ENCODE assay signal across 17 cellular contexts in genomic region chr6:160101262-160102205, GRCh38. TPM values are rescaled to one million over a fixed set of nuclear protein-coding genes. Genes with fewer than 3 reads are reported as not detected.
DNase-seq lines count a peak whose midpoint lies in the region; ATAC-seq and TF ChIP-seq lines count a peak whose summit lies in the region.
"Had no signal": no experiment of that assay in that cellular context is flagged by ENCODE, and none has a peak within 500 bp of the region (broad histone marks: within the 10 kb centered on the region; RNA-seq: fewer than 3 reads in every experiment).

No MANE protein-coding gene starts in this region.

- H3K27me3 ChIP-seq in left ventricle myocardium inferior (ENCODE audit: low read depth), result no peaks in the 10 kb centered on the region
- H3K27me3 ChIP-seq in spleen (replicated peaks in 1 of 7), result no peaks in the 10 kb centered on the region
- H3K27me3 ChIP-seq in tibial nerve, result no peaks in the 10 kb centered on the region

- TF ChIP-seq CTCF in left ventricle myocardium inferior (IDR thresholded peaks at IDR 0.05; ENCODE audit: borderline replicate concordance) (no peak), spleen (IDR thresholded peaks at IDR 0.05 in 8 of 11, conservative IDR thresholded peaks at IDR 0.05 in 3 of 11) (no peak), tibial nerve (IDR thresholded peaks at IDR 0.05) (no peak), GM20000 (IDR thresholded peaks at IDR 0.05; ENCODE audit: extremely low read depth, missing control alignments) (no peak)

- H3K36me3 ChIP-seq in left ventricle myocardium inferior (peaks cover 87% of the 10 kb centered on the region), spleen (peaks cover 0 to 100% (median 78%) of the 10 kb centered on the region in 6 donors), tibial nerve (peaks cover 0 to 81% (median 4%) of the 10 kb centered on the region in 3 donors)

- CTCF ChIA-PET in activated CD4-positive, alpha-beta memory T cell treated with anti-CD3 and anti-CD28 coated beads, Interleukin-2, amount 10 ng/mL, durations not matched to agents 7 days and 5 days (lab: Charles Lee), result interaction anchor here (0.6 to 1.8 kb wide), 2 partner anchors 238 to 461 kb away, joined by 4 to 7 read pairs; no protein-coding TSS in a partner anchor

- 56 to 82% (median 72%) methylated on average over 10 to 23 of the region's 23 CpGs for WGBS in spleen, 5 donors
- 72 to 86% methylated on average over 22 to 23 of the region's 23 CpGs for WGBS in tibial nerve, 2 donors

- no peaks in the 10 kb centered on the region for H3K9me3 ChIP-seq in left ventricle myocardium inferior (replicated peaks)
- H3K9me3 ChIP-seq in spleen, result no peaks in the 10 kb centered on the region
- no peaks in the 10 kb centered on the region for H3K9me3 ChIP-seq in tibial nerve
- H3K9me3 ChIP-seq: A549, psoas muscle had no signal

- ATAC-seq in HG03095 (IDR thresholded peaks at IDR 0.05; ENCODE audit: unreplicated experiment), result no peak
- ATAC-seq: A549, GM12878, psoas muscle had no signal

- TF ChIP-seq EP300 in tibial nerve (IDR thresholded peaks at IDR 0.05), result no peak

- POLR2A ChIA-PET in activated CD4-positive, alpha-beta memory T cell treated with anti-CD3 and anti-CD28 coated beads, Interleukin-2, amount 10 ng/mL, durations not matched to agents 7 days and 5 days (lab: Charles Lee), result no interaction called here

- H3K9me3 Mint-ChIP-seq in activated CD4-positive, alpha-beta T cell treated with anti-CD3 and anti-CD28 coated beads, Interleukin-2, amount 10 ng/mL, durations not matched to agents 24 days and 14 days, result no peaks in the 10 kb centered on the region
- H3K9me3 Mint-ChIP-seq in activated CD4-positive, alpha-beta memory T cell treated with anti-CD3 and anti-CD28 coated beads, Interleukin-2, amount 10 ng/mL, durations not matched to agents 7 days and 5 days, result no peaks in the 10 kb centered on the region
- H3K9me3 Mint-ChIP-seq: activated B cell treated with CpG ODN at 0.5 μM for 24 hours had no signal

- H3K4me1 ChIP-seq in left ventricle myocardium inferior (peaks cover 24% of the 10 kb centered on the region), spleen (peaks cover 0 to 29% (median 9%) of the 10 kb centered on the region in 6 donors), tibial nerve (peaks cover 0 to 15% (median 0%) of the 10 kb centered on the region in 4 donors)
- H3K4me1 ChIP-seq: psoas muscle had no signal

- peak overlapping the region; percentile 60 for H3K27ac Mint-ChIP-seq in activated CD4-positive, alpha-beta T cell treated with anti-CD3 and anti-CD28 coated beads, Interleukin-2, amount 10 ng/mL, durations not matched to agents 24 days and 14 days
- H3K27ac Mint-ChIP-seq in activated CD4-positive, alpha-beta memory T cell treated with anti-CD3 and anti-CD28 coated beads, Interleukin-2, amount 10 ng/mL, durations not matched to agents 7 days and 5 days, result peak overlapping the region; percentile 66
- H3K27ac Mint-ChIP-seq: activated B cell treated with CpG ODN at 0.5 μM for 24 hours had no signal

- TF ChIP-seq POLR2A in spleen (IDR thresholded peaks at IDR 0.05) (no peak), tibial nerve (IDR thresholded peaks at IDR 0.05) (no peak)

- H3K4me3 Mint-ChIP-seq in activated CD4-positive, alpha-beta T cell treated with anti-CD3 and anti-CD28 coated beads, Interleukin-2, amount 10 ng/mL, durations not matched to agents 24 days and 14 days, result no peak overlapping the region
- H3K4me3 Mint-ChIP-seq in activated CD4-positive, alpha-beta memory T cell treated with anti-CD3 and anti-CD28 coated beads, Interleukin-2, amount 10 ng/mL, durations not matched to agents 7 days and 5 days, result no peak overlapping the region
- H3K4me3 Mint-ChIP-seq: activated B cell treated with CpG ODN at 0.5 μM for 24 hours had no signal

- H3K4me1 Mint-ChIP-seq in activated CD4-positive, alpha-beta T cell treated with anti-CD3 and anti-CD28 coated beads, Interleukin-2, amount 10 ng/mL, durations not matched to agents 24 days and 14 days, result peaks cover 13% of the 10 kb centered on the region
- H3K4me1 Mint-ChIP-seq in activated CD4-positive, alpha-beta memory T cell treated with anti-CD3 and anti-CD28 coated beads, Interleukin-2, amount 10 ng/mL, durations not matched to agents 7 days and 5 days, result peaks cover 19% of the 10 kb centered on the region
- H3K4me1 Mint-ChIP-seq: activated B cell treated with CpG ODN at 0.5 μM for 24 hours had no signal

- peaks cover 56% of the 10 kb centered on the region for H3K36me3 Mint-ChIP-seq in activated CD4-positive, alpha-beta T cell treated with anti-CD3 and anti-CD28 coated beads, Interleukin-2, amount 10 ng/mL, durations not matched to agents 24 days and 14 days (ENCODE audit: low read depth)
- H3K36me3 Mint-ChIP-seq in activated CD4-positive, alpha-beta memory T cell treated with anti-CD3 and anti-CD28 coated beads, Interleukin-2, amount 10 ng/mL, durations not matched to agents 7 days and 5 days (ENCODE audit: low read depth), result peaks cover 57% of the 10 kb centered on the region

- peak overlapping the region; percentile 2 for H3K27ac ChIP-seq in left ventricle myocardium inferior (replicated peaks)
- H3K27ac ChIP-seq in spleen, result peak overlapping the region in 1 of 8 donors; percentile 48
- peak overlapping the region in 1 of 4 donors; percentile 11 for H3K27ac ChIP-seq in tibial nerve
- H3K27ac ChIP-seq: PC-9, psoas muscle had no signal

- no peaks in the 10 kb centered on the region for H3K27me3 Mint-ChIP-seq in activated CD4-positive, alpha-beta T cell treated with anti-CD3 and anti-CD28 coated beads, Interleukin-2, amount 10 ng/mL, durations not matched to agents 24 days and 14 days
- H3K27me3 Mint-ChIP-seq in activated CD4-positive, alpha-beta memory T cell treated with anti-CD3 and anti-CD28 coated beads, Interleukin-2, amount 10 ng/mL, durations not matched to agents 7 days and 5 days, result no peaks in the 10 kb centered on the region
- H3K27me3 Mint-ChIP-seq: activated B cell treated with CpG ODN at 0.5 μM for 24 hours had no signal

- H3K4me3 ChIP-seq in left ventricle myocardium inferior (no peak overlapping the region), spleen (no peak overlapping the region), tibial nerve (no peak overlapping the region)
- H3K4me3 ChIP-seq: A549, GM12878, PC-9, psoas muscle had no signal

- intact Hi-C loops in activated CD4-positive, alpha-beta T cell treated with anti-CD3 and anti-CD28 coated beads, Interleukin-2, amount 10 ng/mL, durations not matched to agents 24 days and 14 days (cut with micrococcal nuclease), result loop anchor here (5.0 to 10.0 kb wide), 2 partner anchors 239 to 317 kb away; partner anchors contain the start of gene TCP1
- intact Hi-C loops in left ventricle myocardium inferior (cut with micrococcal nuclease) (no loop called here), spleen (cut with DNase I; ENCODE audit: low total_unique reads) (no loop called here)

- DNase-seq in activated CD4-positive, alpha-beta T cell treated with anti-CD3 and anti-CD28 coated beads, Interleukin-2, amount 10 ng/mL, durations not matched to agents 24 days and 14 days, result no peak
- DNase-seq in activated CD4-positive, alpha-beta T cell treated with anti-CD3 and anti-CD28 coated beads, Interleukin-2, amount 50 U/mL, for 48 hours, result no peak
- no peak for DNase-seq in activated CD4-positive, alpha-beta memory T cell treated with anti-CD3 and anti-CD28 coated beads, Interleukin-2, amount 10 ng/mL, durations not matched to agents 7 days and 5 days
- DNase-seq in left ventricle myocardium inferior (peak; percentile 28), spleen (peak; percentile 66), tibial nerve (ENCODE audit: low spot score in 2 of 2) (no peak), GM20000 (ENCODE audit: low spot score) (no peak)
- DNase-seq: activated B cell treated with CpG ODN at 0.5 μM for 24 hours; effector CD4-positive, alpha-beta T cell; mammary epithelial cell; NCI-H1930; PC-9; psoas muscle had no signal

RNA-seq across cellular contexts. Expression of gene SLC22A1, which starts 20.1 kb away (rescaled TPM):
- total RNA-seq in activated CD4-positive, alpha-beta T cell treated with anti-CD3 and anti-CD28 coated beads, Interleukin-2, amount 10 ng/mL, durations not matched to agents 24 days and 14 days, result 2.2 and 3.1 TPM in 2 replicates
- 1 to 10 TPM in 1 of 2 experiments, under 1 TPM in 1; 0.81 to 1.3 TPM for total RNA-seq in activated CD4-positive, alpha-beta memory T cell treated with anti-CD3 and anti-CD28 coated beads, Interleukin-2, amount 10 ng/mL, durations not matched to agents 7 days and 5 days
- total RNA-seq in left ventricle myocardium inferior (0.27 TPM), spleen (1 to 10 TPM; 2.4 to 6.1 (median 4.6) TPM), tibial nerve (1 to 10 TPM; 1.3 to 5.5 (median 2.3) TPM)
- polyA plus RNA-seq in spleen, result 1 to 10 TPM in 2 of 3 donors, under 1 TPM in 1; 0.23 to 2.8 (median 1.3) TPM
- total RNA-seq: glomerular endothelial cell, PC-9 had no signal

Comparison
In these comparisons a context has a peak if more than half of its experiments do, and no peak if none do; other contexts are left out.
1. DNase-seq: peak in left ventricle myocardium inferior (single experiment) and spleen (single experiment); none in activated CD4-positive, alpha-beta T cell treated with anti-CD3 and anti-CD28 coated beads, Interleukin-2, amount 10 ng/mL, durations not matched to agents 24 days and 14 days (single experiment), activated CD4-positive, alpha-beta T cell treated with anti-CD3 and anti-CD28 coated beads, Interleukin-2, amount 50 U/mL, for 48 hours (0 of 2), activated CD4-positive, alpha-beta memory T cell treated with anti-CD3 and anti-CD28 coated beads, Interleukin-2, amount 10 ng/mL, durations not matched to agents 7 days and 5 days (single experiment), tibial nerve (0 of 2) and GM20000 (single experiment).